In the genomic region with DNA sequence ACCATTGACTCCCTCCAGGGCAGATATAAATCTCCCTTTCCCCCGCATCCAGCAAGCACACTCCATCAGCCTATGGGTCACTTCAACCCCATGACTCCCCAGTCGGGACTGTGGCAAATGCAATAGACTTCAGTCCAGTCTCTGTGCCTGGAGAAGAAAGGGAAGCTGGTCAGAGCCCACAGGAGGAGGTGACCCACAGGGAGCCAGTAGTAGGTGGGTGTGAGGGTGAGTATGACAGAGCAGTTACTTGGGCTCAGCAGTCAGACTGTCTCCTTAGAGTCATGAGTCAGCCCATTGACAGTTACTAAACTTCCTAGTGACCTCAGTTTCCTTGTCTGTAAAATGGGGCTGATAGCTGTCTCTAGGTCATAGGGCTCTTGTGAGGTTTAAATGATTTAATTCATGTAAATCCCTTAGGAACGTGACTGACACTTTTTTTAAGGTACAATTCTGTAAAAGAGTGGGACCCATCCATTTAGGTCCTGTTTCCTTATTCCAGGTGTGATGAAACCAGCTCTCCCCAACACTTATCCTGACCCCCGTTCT, we compare ENCODE assay signal across 1 cellular context.
TF ChIP-seq lines count a peak whose summit lies in the region.

No MANE protein-coding gene starts in this region.

TF ChIP-seq in H1, 55 proteins besides CTCF, POLR2A, EP300 and RAD21:
- TF ChIP-seq, protein P1, sequence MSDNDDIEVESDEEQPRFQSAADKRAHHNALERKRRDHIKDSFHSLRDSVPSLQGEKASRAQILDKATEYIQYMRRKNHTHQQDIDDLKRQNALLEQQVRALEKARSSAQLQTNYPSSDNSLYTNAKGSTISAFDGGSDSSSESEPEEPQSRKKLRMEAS (IDR thresholded peaks at IDR 0.05) = no peak
- TF ChIP-seq TCF12 (IDR thresholded peaks at IDR 0.05; ENCODE audit: low read depth, low read length) = no peak
- TF ChIP-seq, protein P2, sequence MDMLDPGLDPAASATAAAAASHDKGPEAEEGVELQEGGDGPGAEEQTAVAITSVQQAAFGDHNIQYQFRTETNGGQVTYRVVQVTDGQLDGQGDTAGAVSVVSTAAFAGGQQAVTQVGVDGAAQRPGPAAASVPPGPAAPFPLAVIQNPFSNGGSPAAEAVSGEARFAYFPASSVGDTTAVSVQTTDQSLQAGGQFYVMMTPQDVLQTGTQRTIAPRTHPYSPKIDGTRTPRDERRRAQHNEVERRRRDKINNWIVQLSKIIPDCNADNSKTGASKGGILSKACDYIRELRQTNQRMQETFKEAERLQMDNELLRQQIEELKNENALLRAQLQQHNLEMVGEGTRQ (IDR thresholded peaks at IDR 0.05; ENCODE audit: low read length) = no peak
- no peak for TF ChIP-seq HDAC2 (IDR thresholded peaks at IDR 0.05; ENCODE audit: borderline replicate concordance in 1 of 2, low read depth in 2 of 2, low read length in 2 of 2)
- TF ChIP-seq YY1 (IDR thresholded peaks at IDR 0.05; ENCODE audit: low read depth, low read length) = no peak
- no peak for TF ChIP-seq NRF1 (IDR thresholded peaks at IDR 0.05; ENCODE audit: low read depth, low read length)
- no peak for TF ChIP-seq JUN (IDR thresholded peaks at IDR 0.05; ENCODE audit: low read depth, low read length)
- no peak for TF ChIP-seq NANOG (IDR thresholded peaks at IDR 0.05; ENCODE audit: insufficient read depth, low read depth, low read length, poor library complexity, severe bottlenecking)
- no peak for TF ChIP-seq SRF (IDR thresholded peaks at IDR 0.05; ENCODE audit: low read depth, low read length)
- TF ChIP-seq HDAC6 (IDR thresholded peaks at IDR 0.05; ENCODE audit: low read depth, low read length) = no peak
- TF ChIP-seq CHD1 (IDR thresholded peaks at IDR 0.05; ENCODE audit: low read depth, low read length) = no peak
